ENCODE assay signal across 18 cellular contexts in genomic region chr12:50431656-50432055, GRCh38. TPM values are rescaled to one million over a fixed set of nuclear protein-coding genes. Genes with fewer than 3 reads are reported as not detected.
"Had no signal": no experiment of that assay in that cellular context is flagged by ENCODE, and none has a peak within 500 bp of the region (broad histone marks: within the 10 kb centered on the region; RNA-seq: fewer than 3 reads in every experiment).

No MANE protein-coding gene starts in this region.

RNA-seq across cellular contexts. Expression of gene FAM186A, which starts 35.2 kb away (rescaled TPM):
- total RNA-seq: naive thymus-derived CD8-positive, alpha-beta T cell; natural killer cell treated with Interleukin-12 subunit alpha and Interleukin-12 subunit beta and Interleukin-15 and Interleukin-18, amount 100 ng/mL, for 72 hours; occipital lobe; osteoblast; ovary; progenitor cell of endocrine pancreas; psoas muscle; renal cortical epithelial cell; right cardiac atrium; sciatic nerve; smooth muscle cell; spleen; suprapubic skin; transverse colon; upper lobe of right lung; urinary bladder; uterus had no signal
- polyA plus RNA-seq: neural cell, ovary, psoas muscle, smooth muscle cell, spleen, urinary bladder had no signal
